1 cellular context compared by ENCODE assay signal in genomic region chr2:135819211-135819610, GRCh38.
TF ChIP-seq lines count a peak whose summit lies in the region.

No MANE protein-coding gene starts in this region.

TF ChIP-seq in K562, 482 proteins besides CTCF, POLR2A, EP300 and RAD21 (continued from another document):
- TF ChIP-seq TSHZ1 (CRISPR knock-in tag; IDR thresholded peaks at IDR 0.05), result no peak
- TF ChIP-seq ZC3H11A (IDR thresholded peaks at IDR 0.05; ENCODE audit: low read depth, low read length), result no peak
- no peak for TF ChIP-seq ZNF165 (CRISPR knock-in tag; IDR thresholded peaks at IDR 0.05; ENCODE audit: borderline replicate concordance)
- peak; percentile 66; the same call in 1 of the 2 replicates for TF ChIP-seq SMC3 (conservative IDR thresholded peaks at IDR 0.05; ENCODE audit: insufficient read depth, low read depth, low read length)
- TF ChIP-seq E2F6 (IDR thresholded peaks at IDR 0.05; ENCODE audit: borderline replicate concordance in 1 of 2, extremely low read depth in 1 of 2, insufficient read depth in 1 of 2, insufficient read length in 1 of 2, low read depth in 1 of 2, low read length in 1 of 2, poor library complexity in 1 of 2, severe bottlenecking in 1 of 2), result peak in 1 of 2 experiments; percentile 44
- no peak for TF ChIP-seq SMAD2 (IDR thresholded peaks at IDR 0.05; ENCODE audit: low read depth, low read length)
- TF ChIP-seq SMARCB1 (IDR thresholded peaks at IDR 0.05; ENCODE audit: insufficient read length, low read depth), result no peak
- no peak for TF ChIP-seq FOXA3 (CRISPR knock-in tag; conservative IDR thresholded peaks at IDR 0.05 in 1 of 2, IDR thresholded peaks at IDR 0.05 in 1 of 2)
- peak; percentile 24; the same call in 1 of the 2 replicates for TF ChIP-seq MAX (CRISPR knock-in tag; IDR thresholded peaks at IDR 0.05)
- no peak for TF ChIP-seq ZNF436 (CRISPR knock-in tag; IDR thresholded peaks at IDR 0.05)
- TF ChIP-seq THRA (IDR thresholded peaks at IDR 0.05), result no peak
- no peak for TF ChIP-seq HINFP (tag; conservative IDR thresholded peaks at IDR 0.05; ENCODE audit: low read depth)
- no peak for TF ChIP-seq DIDO1 (tag; IDR thresholded peaks at IDR 0.05; ENCODE audit: low read depth)
- no peak for TF ChIP-seq ZNF445 (CRISPR knock-in tag; IDR thresholded peaks at IDR 0.05; ENCODE audit: low read depth)
- no peak for TF ChIP-seq CXXC5 (CRISPR knock-in tag; IDR thresholded peaks at IDR 0.05)
- no peak for TF ChIP-seq HNRNPL (IDR thresholded peaks at IDR 0.05; ENCODE audit: low read depth, low read length)
- no peak for TF ChIP-seq NBN (IDR thresholded peaks at IDR 0.05; ENCODE audit: low read depth)
- TF ChIP-seq RBFOX2 (IDR thresholded peaks at IDR 0.05; ENCODE audit: low read depth, low read length), result no peak
- no peak for TF ChIP-seq NKRF (IDR thresholded peaks at IDR 0.05; ENCODE audit: borderline replicate concordance)
- TF ChIP-seq ZNF121 (CRISPR knock-in tag; conservative IDR thresholded peaks at IDR 0.05), result no peak
- peak; percentile 36; the same call in 1 of the 2 replicates for TF ChIP-seq NFE2 (IDR thresholded peaks at IDR 0.05; ENCODE audit: low read depth)
- no peak for TF ChIP-seq HEY1 (CRISPR knock-in tag; IDR thresholded peaks at IDR 0.05; ENCODE audit: borderline replicate concordance)
- no peak for TF ChIP-seq ZNF830 (CRISPR knock-in tag; IDR thresholded peaks at IDR 0.05)
- TF ChIP-seq ZNF512 (tag; IDR thresholded peaks at IDR 0.05), result no peak
- TF ChIP-seq BHLHE40 (IDR thresholded peaks at IDR 0.05; ENCODE audit: low read length), result peak; percentile 58
- no peak for TF ChIP-seq POU5F1 (IDR thresholded peaks at IDR 0.05; ENCODE audit: borderline replicate concordance, low read depth, low read length, partially characterized antibody)
- no peak for TF ChIP-seq POLR2G (IDR thresholded peaks at IDR 0.05; ENCODE audit: low read depth, low read length)
- TF ChIP-seq MYC (IDR thresholded peaks at IDR 0.05; ENCODE audit: low read depth, low read length), result 0 out of 2 replicates have a peak, but pooled peaks have one; percentile 21
- no peak for TF ChIP-seq MYC (CRISPR knock-in tag; IDR thresholded peaks at IDR 0.05; ENCODE audit: borderline replicate concordance, low read depth)
- TF ChIP-seq PHB (CRISPR knock-in tag; IDR thresholded peaks at IDR 0.05), result no peak
- TF ChIP-seq MNT (conservative IDR thresholded peaks at IDR 0.05), result peak; percentile 24 to 31; a peak in 1 of 4 replicates
- no peak for TF ChIP-seq ZBTB34 (CRISPR knock-in tag; IDR thresholded peaks at IDR 0.05)
- 0 out of 2 replicates have a peak, but pooled peaks have one; percentile 19 for TF ChIP-seq ZNF316 (IDR thresholded peaks at IDR 0.05)
- TF ChIP-seq SRF (CRISPR knock-in tag; IDR thresholded peaks at IDR 0.05), result no peak
TF ChIP-seq in K562: peak in this region for 10.
